In genomic region chr20:34675993-34676641, GRCh38 we compare ENCODE assay signal across 1 cellular context.
TF ChIP-seq lines count a peak whose summit lies in the region.

No MANE protein-coding gene starts in this region.

TF ChIP-seq in HepG2, 621 proteins besides CTCF, POLR2A, EP300 and RAD21 (continued from another document and continues in another):
- TF ChIP-seq ZNF614 (CRISPR knock-in tag; IDR thresholded peaks at IDR 0.05; ENCODE audit: borderline replicate concordance) (no peak), ZNF761 (CRISPR knock-in tag; conservative IDR thresholded peaks at IDR 0.05) (no peak), ZNF709 (CRISPR knock-in tag; IDR thresholded peaks at IDR 0.05) (no peak), MTF2 (CRISPR knock-in tag; IDR thresholded peaks at IDR 0.05; ENCODE audit: borderline replicate concordance) (0 out of 2 replicates have a peak, but pooled peaks have one; percentile 2), ZSCAN20 (CRISPR knock-in tag; IDR thresholded peaks at IDR 0.05; ENCODE audit: borderline replicate concordance) (no peak), ETV5 (CRISPR knock-in tag; IDR thresholded peaks at IDR 0.05; ENCODE audit: borderline replicate concordance) (no peak), ZNF331 (CRISPR knock-in tag; IDR thresholded peaks at IDR 0.05) (no peak), ZNF607 (CRISPR knock-in tag; IDR thresholded peaks at IDR 0.05; ENCODE audit: borderline replicate concordance) (no peak), MBD4 (IDR thresholded peaks at IDR 0.05; ENCODE audit: borderline replicate concordance, low read length) (no peak), ZNF710 (CRISPR knock-in tag; IDR thresholded peaks at IDR 0.05; ENCODE audit: borderline replicate concordance) (no peak), ZNF674 (CRISPR knock-in tag; IDR thresholded peaks at IDR 0.05; ENCODE audit: low read depth) (no peak), HMGA1 (CRISPR knock-in tag; conservative IDR thresholded peaks at IDR 0.05) (no peak), RBM22 (optimal IDR thresholded peaks at IDR 0.05; ENCODE audit: low read length) (no peak), PAXIP1 (CRISPR knock-in tag; conservative IDR thresholded peaks at IDR 0.05) (no peak), ZNF747 (CRISPR knock-in tag; IDR thresholded peaks at IDR 0.05; ENCODE audit: borderline replicate concordance) (no peak), HNF1A (IDR thresholded peaks at IDR 0.05; ENCODE audit: low read depth) (no peak), HNF1A (CRISPR knock-in tag; IDR thresholded peaks at IDR 0.05; ENCODE audit: borderline replicate concordance) (no peak), ARID2 (CRISPR knock-in tag; IDR thresholded peaks at IDR 0.05; ENCODE audit: borderline replicate concordance) (no peak), CENPX (CRISPR knock-in tag; IDR thresholded peaks at IDR 0.05) (no peak), ZNF562 (CRISPR knock-in tag; IDR thresholded peaks at IDR 0.05; ENCODE audit: borderline replicate concordance) (no peak), ZNF138 (CRISPR knock-in tag; IDR thresholded peaks at IDR 0.05; ENCODE audit: low read depth) (no peak), ZBTB46 (CRISPR knock-in tag; IDR thresholded peaks at IDR 0.05; ENCODE audit: borderline replicate concordance) (no peak), KAT7 (CRISPR knock-in tag; IDR thresholded peaks at IDR 0.05; ENCODE audit: borderline replicate concordance) (no peak), MYPOP (CRISPR knock-in tag; IDR thresholded peaks at IDR 0.05) (no peak), RXRB (CRISPR knock-in tag; IDR thresholded peaks at IDR 0.05; ENCODE audit: borderline replicate concordance) (no peak), HOXA3 (CRISPR knock-in tag; IDR thresholded peaks at IDR 0.05) (no peak), MYNN (CRISPR knock-in tag; IDR thresholded peaks at IDR 0.05; ENCODE audit: low read depth) (no peak)
- TF ChIP-seq, protein P1, sequence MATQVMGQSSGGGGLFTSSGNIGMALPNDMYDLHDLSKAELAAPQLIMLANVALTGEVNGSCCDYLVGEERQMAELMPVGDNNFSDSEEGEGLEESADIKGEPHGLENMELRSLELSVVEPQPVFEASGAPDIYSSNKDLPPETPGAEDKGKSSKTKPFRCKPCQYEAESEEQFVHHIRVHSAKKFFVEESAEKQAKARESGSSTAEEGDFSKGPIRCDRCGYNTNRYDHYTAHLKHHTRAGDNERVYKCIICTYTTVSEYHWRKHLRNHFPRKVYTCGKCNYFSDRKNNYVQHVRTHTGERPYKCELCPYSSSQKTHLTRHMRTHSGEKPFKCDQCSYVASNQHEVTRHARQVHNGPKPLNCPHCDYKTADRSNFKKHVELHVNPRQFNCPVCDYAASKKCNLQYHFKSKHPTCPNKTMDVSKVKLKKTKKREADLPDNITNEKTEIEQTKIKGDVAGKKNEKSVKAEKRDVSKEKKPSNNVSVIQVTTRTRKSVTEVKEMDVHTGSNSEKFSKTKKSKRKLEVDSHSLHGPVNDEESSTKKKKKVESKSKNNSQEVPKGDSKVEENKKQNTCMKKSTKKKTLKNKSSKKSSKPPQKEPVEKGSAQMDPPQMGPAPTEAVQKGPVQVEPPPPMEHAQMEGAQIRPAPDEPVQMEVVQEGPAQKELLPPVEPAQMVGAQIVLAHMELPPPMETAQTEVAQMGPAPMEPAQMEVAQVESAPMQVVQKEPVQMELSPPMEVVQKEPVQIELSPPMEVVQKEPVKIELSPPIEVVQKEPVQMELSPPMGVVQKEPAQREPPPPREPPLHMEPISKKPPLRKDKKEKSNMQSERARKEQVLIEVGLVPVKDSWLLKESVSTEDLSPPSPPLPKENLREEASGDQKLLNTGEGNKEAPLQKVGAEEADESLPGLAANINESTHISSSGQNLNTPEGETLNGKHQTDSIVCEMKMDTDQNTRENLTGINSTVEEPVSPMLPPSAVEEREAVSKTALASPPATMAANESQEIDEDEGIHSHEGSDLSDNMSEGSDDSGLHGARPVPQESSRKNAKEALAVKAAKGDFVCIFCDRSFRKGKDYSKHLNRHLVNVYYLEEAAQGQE (IDR thresholded peaks at IDR 0.05; ENCODE audit: borderline replicate concordance in 1 of 2, low read depth in 1 of 2, low read length in 2 of 2) = no peak
- TF ChIP-seq, protein P2, sequence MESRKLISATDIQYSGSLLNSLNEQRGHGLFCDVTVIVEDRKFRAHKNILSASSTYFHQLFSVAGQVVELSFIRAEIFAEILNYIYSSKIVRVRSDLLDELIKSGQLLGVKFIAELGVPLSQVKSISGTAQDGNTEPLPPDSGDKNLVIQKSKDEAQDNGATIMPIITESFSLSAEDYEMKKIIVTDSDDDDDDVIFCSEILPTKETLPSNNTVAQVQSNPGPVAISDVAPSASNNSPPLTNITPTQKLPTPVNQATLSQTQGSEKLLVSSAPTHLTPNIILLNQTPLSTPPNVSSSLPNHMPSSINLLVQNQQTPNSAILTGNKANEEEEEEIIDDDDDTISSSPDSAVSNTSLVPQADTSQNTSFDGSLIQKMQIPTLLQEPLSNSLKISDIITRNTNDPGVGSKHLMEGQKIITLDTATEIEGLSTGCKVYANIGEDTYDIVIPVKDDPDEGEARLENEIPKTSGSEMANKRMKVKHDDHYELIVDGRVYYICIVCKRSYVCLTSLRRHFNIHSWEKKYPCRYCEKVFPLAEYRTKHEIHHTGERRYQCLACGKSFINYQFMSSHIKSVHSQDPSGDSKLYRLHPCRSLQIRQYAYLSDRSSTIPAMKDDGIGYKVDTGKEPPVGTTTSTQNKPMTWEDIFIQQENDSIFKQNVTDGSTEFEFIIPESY (CRISPR knock-in tag; IDR thresholded peaks at IDR 0.05) = no peak
- TF ChIP-seq, protein P3, sequence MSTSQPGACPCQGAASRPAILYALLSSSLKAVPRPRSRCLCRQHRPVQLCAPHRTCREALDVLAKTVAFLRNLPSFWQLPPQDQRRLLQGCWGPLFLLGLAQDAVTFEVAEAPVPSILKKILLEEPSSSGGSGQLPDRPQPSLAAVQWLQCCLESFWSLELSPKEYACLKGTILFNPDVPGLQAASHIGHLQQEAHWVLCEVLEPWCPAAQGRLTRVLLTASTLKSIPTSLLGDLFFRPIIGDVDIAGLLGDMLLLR (CRISPR knock-in tag; IDR thresholded peaks at IDR 0.05) = no peak
- TF ChIP-seq, protein P4, sequence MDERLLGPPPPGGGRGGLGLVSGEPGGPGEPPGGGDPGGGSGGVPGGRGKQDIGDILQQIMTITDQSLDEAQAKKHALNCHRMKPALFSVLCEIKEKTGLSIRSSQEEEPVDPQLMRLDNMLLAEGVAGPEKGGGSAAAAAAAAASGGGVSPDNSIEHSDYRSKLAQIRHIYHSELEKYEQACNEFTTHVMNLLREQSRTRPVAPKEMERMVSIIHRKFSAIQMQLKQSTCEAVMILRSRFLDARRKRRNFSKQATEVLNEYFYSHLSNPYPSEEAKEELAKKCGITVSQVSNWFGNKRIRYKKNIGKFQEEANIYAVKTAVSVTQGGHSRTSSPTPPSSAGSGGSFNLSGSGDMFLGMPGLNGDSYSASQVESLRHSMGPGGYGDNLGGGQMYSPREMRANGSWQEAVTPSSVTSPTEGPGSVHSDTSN (CRISPR knock-in tag; IDR thresholded peaks at IDR 0.05) = no peak
- TF ChIP-seq, protein P5, sequence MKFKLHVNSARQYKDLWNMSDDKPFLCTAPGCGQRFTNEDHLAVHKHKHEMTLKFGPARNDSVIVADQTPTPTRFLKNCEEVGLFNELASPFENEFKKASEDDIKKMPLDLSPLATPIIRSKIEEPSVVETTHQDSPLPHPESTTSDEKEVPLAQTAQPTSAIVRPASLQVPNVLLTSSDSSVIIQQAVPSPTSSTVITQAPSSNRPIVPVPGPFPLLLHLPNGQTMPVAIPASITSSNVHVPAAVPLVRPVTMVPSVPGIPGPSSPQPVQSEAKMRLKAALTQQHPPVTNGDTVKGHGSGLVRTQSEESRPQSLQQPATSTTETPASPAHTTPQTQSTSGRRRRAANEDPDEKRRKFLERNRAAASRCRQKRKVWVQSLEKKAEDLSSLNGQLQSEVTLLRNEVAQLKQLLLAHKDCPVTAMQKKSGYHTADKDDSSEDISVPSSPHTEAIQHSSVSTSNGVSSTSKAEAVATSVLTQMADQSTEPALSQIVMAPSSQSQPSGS (CRISPR knock-in tag; IDR thresholded peaks at IDR 0.05) = no peak
- TF ChIP-seq, protein P6, sequence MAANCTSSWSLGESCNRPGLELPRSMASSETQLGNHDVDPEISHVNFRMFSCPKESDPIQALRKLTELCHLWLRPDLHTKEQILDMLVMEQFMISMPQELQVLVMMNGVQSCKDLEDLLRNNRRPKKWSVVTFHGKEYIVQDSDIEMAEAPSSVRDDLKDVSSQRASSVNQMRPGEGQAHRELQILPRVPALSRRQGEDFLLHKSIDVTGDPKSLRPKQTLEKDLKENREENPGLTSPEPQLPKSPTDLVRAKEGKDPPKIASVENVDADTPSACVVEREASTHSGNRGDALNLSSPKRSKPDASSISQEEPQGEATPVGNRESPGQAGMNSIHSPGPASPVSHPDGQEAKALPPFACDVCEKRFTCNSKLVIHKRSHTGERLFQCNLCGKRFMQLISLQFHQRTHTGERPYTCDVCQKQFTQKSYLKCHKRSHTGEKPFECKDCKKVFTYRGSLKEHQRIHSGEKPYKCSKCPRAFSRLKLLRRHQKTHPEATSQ (CRISPR knock-in tag; IDR thresholded peaks at IDR 0.05; ENCODE audit: borderline replicate concordance) = 0 out of 2 replicates have a peak, but pooled peaks have one; percentile 59
